In the genomic region with DNA sequence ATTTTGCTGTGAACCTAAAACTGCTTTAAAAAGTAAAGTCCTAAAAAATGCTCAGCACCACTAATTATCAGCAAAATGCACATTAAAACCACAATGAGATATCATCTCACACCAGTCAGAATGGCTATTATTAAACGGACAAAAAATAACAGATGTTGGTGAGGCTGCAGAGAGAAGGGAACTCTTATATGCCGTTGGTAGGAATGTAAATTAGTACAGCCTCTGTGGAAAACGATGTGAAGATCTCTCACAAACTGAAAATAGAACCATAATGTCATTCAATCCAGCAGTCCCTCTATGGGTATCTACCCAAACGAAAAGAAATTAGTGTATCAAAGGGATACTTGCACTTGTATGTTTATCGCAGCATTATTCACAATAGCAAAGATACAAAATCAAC, we compare ENCODE assay signal across 15 cellular contexts.
"Had no signal": no experiment of that assay in that cellular context is flagged by ENCODE, and none has a peak within 500 bp of the region (broad histone marks: within the 10 kb centered on the region; RNA-seq: fewer than 3 reads in every experiment).

No MANE protein-coding gene starts in this region.

- H3K9me3 ChIP-seq: esophagus squamous epithelium, left lung, tibial artery, vagina had no signal

- H3K36me3 Mint-ChIP-seq: natural killer cell; stimulated activated memory B cell treated with anti-CD40 and anti-IgM and Interleukin-4, amounts not matched to agents 10 μg/mL and 1 μg/mL and 100 μg/mL, for 72 hours had no signal

- H3K27ac ChIP-seq: esophagus squamous epithelium, left lung, tibial artery, vagina had no signal

- H3K9me3 Mint-ChIP-seq: activated T-cell treated with anti-CD3 and anti-CD28 coated beads, Interleukin-2, amount 50 U/mL, for 24 hours; natural killer cell; stimulated activated memory B cell treated with anti-CD40 and anti-IgM and Interleukin-4, amounts not matched to agents 10 μg/mL and 1 μg/mL and 100 μg/mL, for 72 hours; T-helper 2 cell treated with Interferon-gamma antibody and Interleukin-4, amounts not matched to agents 5 μg/mL and 100 μg/mL, for 36 hours had no signal

- H3K36me3 ChIP-seq: esophagus squamous epithelium, left lung, tibial artery, vagina had no signal

- H3K4me3 ChIP-seq: esophagus squamous epithelium, left lung, tibial artery, vagina had no signal

- H3K4me3 Mint-ChIP-seq: activated T-cell treated with anti-CD3 and anti-CD28 coated beads, Interleukin-2, amount 50 U/mL, for 24 hours; stimulated activated memory B cell treated with anti-CD40 and anti-IgM and Interleukin-4, amounts not matched to agents 10 μg/mL and 1 μg/mL and 100 μg/mL, for 72 hours had no signal

- H3K27me3 ChIP-seq: left lung, tibial artery, vagina had no signal

- H3K27me3 Mint-ChIP-seq: activated T-cell treated with anti-CD3 and anti-CD28 coated beads, Interleukin-2, amount 50 U/mL, for 24 hours had no signal

- DNase-seq: activated CD4-positive, alpha-beta T cell treated with anti-CD3 and anti-CD28 coated beads, Interleukin-2, amount 50 U/mL, for 48 hours; activated CD4-positive, CD25-positive, alpha-beta regulatory T cell treated with anti-CD3 and anti-CD28 coated beads, Interleukin-2, amount 50 U/mL, for 72 hours; activated gamma-delta T cell treated with Interleukin-2 at 50 U/mL for 16 hours; activated T-cell treated with anti-CD3 and anti-CD28 coated beads, Interleukin-2, amount 50 U/mL, for 24 hours; esophagus squamous epithelium; hippocampal formation; kidney; natural killer cell; retina; stimulated activated CD4-positive, alpha-beta T cell treated with anti-CD3 and anti-CD28 coated beads, Interleukin-2, amount 100 ng/mL, for 48 hours; tibial artery had no signal

- H3K27ac Mint-ChIP-seq: stimulated activated memory B cell treated with anti-CD40 and anti-IgM and Interleukin-4, amounts not matched to agents 10 μg/mL and 1 μg/mL and 100 μg/mL, for 72 hours had no signal

- H3K4me1 ChIP-seq: esophagus squamous epithelium, tibial artery, vagina had no signal
